In genomic region chr16:1929105-1929504, GRCh38 we compare ENCODE assay signal across 8 cellular contexts. TPM values are rescaled to one million over a fixed set of nuclear protein-coding genes. Genes with fewer than 3 reads are reported as not detected.
DNase-seq lines count a peak whose midpoint lies in the region; ATAC-seq, FAIRE-seq and TF ChIP-seq lines count a peak whose summit lies in the region.

No MANE protein-coding gene starts in this region.

- intact Hi-C loops in A673 (cut with micrococcal nuclease; ENCODE audit: unreplicated experiment) (loop anchor here (5.0 kb wide), 1 partner anchor 62 kb away; no protein-coding TSS in a partner anchor), body of pancreas (cut with DNase I) (no loop called here), HepG2 (cut with micrococcal nuclease; ENCODE audit: unreplicated experiment) (no loop called here)

- H2AFZ ChIP-seq in HepG2 (ENCODE audit: low read length) = peak overlapping the region; percentile 40

- BruUV-seq in A673 (replicated peaks; lab: Mats Ljungman, UMichigan) = no TSS peak
- no TSS peak for BruUV-seq in HepG2 (replicated peaks; lab: Mats Ljungman, UMichigan)

- H4K20me1 ChIP-seq in HepG2 (ENCODE audit: insufficient read depth, low read length) = no peaks in the 10 kb centered on the region

- TF ChIP-seq POLR2A in body of pancreas (IDR thresholded peaks at IDR 0.05) = no peak
- peak in 1 of 2 experiments; percentile 33; a peak in 2 of 4 replicates for TF ChIP-seq POLR2A in HepG2 (IDR thresholded peaks at IDR 0.05; ENCODE audit: insufficient read depth in 1 of 2, low read depth in 2 of 2, low read length in 2 of 2)

- CTCF ChIA-PET in A673 (lab: Charles Lee) (interaction anchor here (0.5 to 0.7 kb wide), 2 partner anchors 183 to 616 kb away, joined by 8 to 10 read pairs; no protein-coding TSS in a partner anchor), HepG2 (lab: Yijun Ruan, JAX; ENCODE audit: low intra/inter-chr PET ratio, low total read pairs) (interaction anchor here (0.7 to 2.2 kb wide), 5 partner anchors 12 to 116 kb away, joined by 3 to 22 read pairs (median 3); no protein-coding TSS in a partner anchor)

- peak; percentile 51 for FAIRE-seq in HepG2 (lab: Jason Lieb, UNC)

- POLR2A ChIA-PET in A673 (lab: Charles Lee; ENCODE audit: low non-redundant PET) = no interaction called here
- POLR2A ChIA-PET in HepG2 (lab: Yijun Ruan, JAX) = interaction anchor here (0.6 to 2.7 kb wide), 12 partner anchors 11 to 147 kb away, joined by 3 to 14 read pairs (median 4); partner anchors contain the start of genes FAHD1, HAGH, MSRB1 and NUBP2

- H3K9ac ChIP-seq in HepG2 (ENCODE audit: insufficient read depth, low read depth, low read length) = peak overlapping the region; percentile 67

- H3K4me1 ChIP-seq in A673 (ENCODE audit: insufficient read depth, low read length, poor library complexity, severe bottlenecking) = peaks cover 7% of the 10 kb centered on the region
- peaks cover 35% of the 10 kb centered on the region for H3K4me1 ChIP-seq in body of pancreas
- peaks cover 77% of the 10 kb centered on the region for H3K4me1 ChIP-seq in HepG2 (ENCODE audit: insufficient read depth, low read length)
- peaks cover 2% of the 10 kb centered on the region for H3K4me1 ChIP-seq in thymus (ENCODE audit: control insufficient read depth, insufficient read depth, low read length)

- no peak for TF ChIP-seq EP300 in HepG2 (IDR thresholded peaks at IDR 0.05; ENCODE audit: low read depth in 2 of 2, low read length in 2 of 2)
- TF ChIP-seq EP300 in HepG2 (CRISPR knock-in tag; IDR thresholded peaks at IDR 0.05; ENCODE audit: borderline replicate concordance) = no peak

- peak overlapping the region; percentile 78 for H3K4me2 ChIP-seq in HepG2 (ENCODE audit: low read depth, low read length)

- H3K79me2 ChIP-seq in HepG2 (ENCODE audit: insufficient read depth, low read length) = no peaks in the 10 kb centered on the region

- TF ChIP-seq CTCF in A673 (conservative IDR thresholded peaks at IDR 0.05; ENCODE audit: low read depth, low read length) (no peak), GM12865 (IDR thresholded peaks at IDR 0.05; ENCODE audit: insufficient read depth, low read depth, low read length, missing control alignments) (no peak), body of pancreas (IDR thresholded peaks at IDR 0.05) (no peak), HepG2 (CRISPR knock-in tag; IDR thresholded peaks at IDR 0.05) (no peak)

- peak; percentile 41 for DNase-seq in A673 (ENCODE audit: low spot score)
- DNase-seq in GM12865 (ENCODE audit: low read depth) = no peak
- peak; percentile 20 for DNase-seq in NCI-H1694 (lab: John Stamatoyannopoulos, UW)
- DNase-seq in body of pancreas = peak in 3 of 4 donors; percentile 48 to 54 (median 50)
- no peak for DNase-seq in HepG2 (ENCODE audit: low spot score)
- no peak for DNase-seq in glomerular visceral epithelial cell (ENCODE audit: extremely low spot score)
- DNase-seq in effector CD4-positive, alpha-beta T cell = no peak

- TF ChIP-seq RAD21 in HepG2 (CRISPR knock-in tag; IDR thresholded peaks at IDR 0.05) = no peak

- 13% methylated on average over 9 to 11 of the region's 11 CpGs for WGBS in body of pancreas, 2 donors
- WGBS in HepG2 (ENCODE audit: low lambda C conversion rate) = 17% methylated on average over 8 of the region's 11 CpGs
- WGBS in thymus = 34% methylated on average over 11 of the region's 11 CpGs

- no peaks in the 10 kb centered on the region for H3K36me3 ChIP-seq in A673 (ENCODE audit: insufficient read depth, low read length, poor library complexity, severe bottlenecking)
- H3K36me3 ChIP-seq in body of pancreas (replicated peaks in 1 of 2; ENCODE audit: insufficient read depth in 1 of 2, low read depth in 2 of 2) = no peaks in the 10 kb centered on the region
- no peaks in the 10 kb centered on the region for H3K36me3 ChIP-seq in HepG2 (replicated peaks in 1 of 2; ENCODE audit: control insufficient read depth in 1 of 2, insufficient read depth in 2 of 2, low read length in 2 of 2)
- no peaks in the 10 kb centered on the region for H3K36me3 ChIP-seq in thymus (ENCODE audit: control insufficient read depth, insufficient read depth)

- no peaks in the 10 kb centered on the region for H3K9me3 ChIP-seq in A673 (ENCODE audit: low read depth, low read length, poor library complexity, severe bottlenecking)
- H3K9me3 ChIP-seq in body of pancreas = no peaks in the 10 kb centered on the region
- no peaks in the 10 kb centered on the region for H3K9me3 ChIP-seq in HepG2 (ENCODE audit: low read length)
- no peaks in the 10 kb centered on the region for H3K9me3 ChIP-seq in thymus (ENCODE audit: control insufficient read depth)

- ATAC-seq in body of pancreas = peak; percentile 40
- peak; percentile 27 for ATAC-seq in HepG2

- in situ Hi-C loops in HepG2 (cut with HindIII; ENCODE audit: extremely low pct_ligation_motif_present, low pct_unique_long_range_greater_than_20kb) = no loop called here

- H3K27ac ChIP-seq in A673 (ENCODE audit: low read depth, low read length, poor library complexity, severe bottlenecking) (peak overlapping the region; percentile 58), body of pancreas (peak overlapping the region in 3 of 4 donors; percentile 64 to 80 (median 73)), HepG2 (ENCODE audit: extremely low read length, insufficient read depth, low read length) (peak overlapping the region; percentile 38), thymus (ENCODE audit: low read depth) (no peak overlapping the region)

- peak overlapping the region; percentile 48 for H3K4me3 ChIP-seq in A673 (ENCODE audit: low read depth, low read length, poor library complexity, severe bottlenecking)
- peak overlapping the region; percentile 39 for H3K4me3 ChIP-seq in GM12865 (ENCODE audit: low read depth, low read length)
- H3K4me3 ChIP-seq in body of pancreas = peak overlapping the region; percentile 6 to 24
- H3K4me3 ChIP-seq in HepG2 (replicated peaks in 1 of 3; ENCODE audit: insufficient read depth in 1 of 3, low read depth in 2 of 3, low read length in 3 of 3) = peak overlapping the region; percentile 59 to 73 (median 70)
- H3K4me3 ChIP-seq in thymus (ENCODE audit: low read length) = peak overlapping the region; percentile 69

- H3K27me3 ChIP-seq in A673 (replicated peaks; ENCODE audit: insufficient read depth, low read depth, low read length, poor library complexity) = no peaks in the 10 kb centered on the region
- no peaks in the 10 kb centered on the region for H3K27me3 ChIP-seq in body of pancreas
- peaks cover 3 to 10% of the 10 kb centered on the region in 2 experiments; a peak in 2 of 5 replicates for H3K27me3 ChIP-seq in HepG2 (ENCODE audit: control insufficient read depth in 1 of 2, insufficient read depth in 2 of 2, low read length in 2 of 2)
- peaks cover 3% of the 10 kb centered on the region for H3K27me3 ChIP-seq in thymus (ENCODE audit: control insufficient read depth, insufficient read depth)

RNA-seq across cellular contexts. Expression of gene HS3ST6, which starts 10.9 kb away (rescaled TPM):
- total RNA-seq in A673 (2021) (not detected in 2 replicates), body of pancreas (not detected), HepG2 (2016; rRNA removed; fragmentation: Illumina TruSeq; extraction: Trizol) (not detected in 2 replicates)
- not detected in 2 replicates for total RNA-seq in HepG2 (2016; cell fraction: cytosol; rRNA removed; fragmentation: Illumina TruSeq; extraction: Trizol; ENCODE audit: low read depth)
- total RNA-seq in HepG2 (2016; cell fraction: insoluble cytoplasmic fraction; rRNA removed; fragmentation: Illumina TruSeq; extraction: Trizol) = not detected in 2 replicates
- not detected in 2 replicates for total RNA-seq in HepG2 (2016; cell fraction: membrane; rRNA removed; fragmentation: Illumina TruSeq; extraction: Trizol)
- not detected in 2 replicates for total RNA-seq in HepG2 (2016; cell fraction: nucleus; rRNA removed; fragmentation: Illumina TruSeq; extraction: Trizol)
- polyA plus RNA-seq in HepG2 (2011; rRNA removed) (not detected in 2 replicates), thymus (1.3 TPM)
- not detected in 2 replicates for polyA plus RNA-seq in HepG2 (2011; cell fraction: cytosol; rRNA removed)
- polyA plus RNA-seq in HepG2 (2011; cell fraction: nucleus; rRNA removed) = not detected in 2 replicates
- polyA plus RNA-seq in HepG2 (2012) = not detected in 2 replicates
- not detected in 2 replicates for polyA plus RNA-seq in HepG2 (2016; cell fraction: cytosol; fragmentation: Illumina TruSeq; extraction: Trizol; ENCODE audit: low read depth)
- not detected in 2 replicates for polyA plus RNA-seq in HepG2 (2016; cell fraction: insoluble cytoplasmic fraction; fragmentation: Illumina TruSeq; extraction: Trizol; ENCODE audit: low read depth)
- not detected in 2 replicates for polyA plus RNA-seq in HepG2 (2016; cell fraction: membrane; fragmentation: Illumina TruSeq; extraction: Trizol; ENCODE audit: low read depth)
- not detected in 2 replicates for polyA plus RNA-seq in HepG2 (2016; cell fraction: nucleus; fragmentation: Illumina TruSeq; extraction: Trizol; ENCODE audit: insufficient read depth, low read depth)
- not detected in 2 replicates for polyA minus RNA-seq in HepG2 (2011; rRNA and poly(A)+ RNA removed; ENCODE audit: low replicate concordance)
- not detected in 2 replicates for polyA minus RNA-seq in HepG2 (2011; cell fraction: cytosol; rRNA and poly(A)+ RNA removed)
- not detected in 2 replicates for polyA minus RNA-seq in HepG2 (2011; cell fraction: nucleus; rRNA and poly(A)+ RNA removed)

RNA-seq across cellular contexts. Expression of gene MSRB1, which starts 13.9 kb away (rescaled TPM):
- total RNA-seq in A673 (2021) = 17.7 and 23.4 TPM in 2 replicates
- 10 to 100 TPM; 36.8 to 38.6 TPM for total RNA-seq in body of pancreas
- total RNA-seq in HepG2 (2016; rRNA removed; fragmentation: Illumina TruSeq; extraction: Trizol) = 32.1 and 49.0 TPM in 2 replicates
- total RNA-seq in HepG2 (2016; cell fraction: cytosol; rRNA removed; fragmentation: Illumina TruSeq; extraction: Trizol; ENCODE audit: low read depth) = 17.7 and 18.5 TPM in 2 replicates
- 36.2 and 53.5 TPM in 2 replicates for total RNA-seq in HepG2 (2016; cell fraction: insoluble cytoplasmic fraction; rRNA removed; fragmentation: Illumina TruSeq; extraction: Trizol)
- total RNA-seq in HepG2 (2016; cell fraction: membrane; rRNA removed; fragmentation: Illumina TruSeq; extraction: Trizol) = 40.6 and 47.0 TPM in 2 replicates
- 22.9 and 23.6 TPM in 2 replicates for total RNA-seq in HepG2 (2016; cell fraction: nucleus; rRNA removed; fragmentation: Illumina TruSeq; extraction: Trizol)
- 75.4 and 84.2 TPM in 2 replicates for polyA plus RNA-seq in HepG2 (2011; rRNA removed)
- polyA plus RNA-seq in HepG2 (2011; cell fraction: cytosol; rRNA removed) = 77.3 and 104 TPM in 2 replicates
- polyA plus RNA-seq in HepG2 (2011; cell fraction: nucleus; rRNA removed) = 36.2 and 37.3 TPM in 2 replicates
- 50.3 and 50.5 TPM in 2 replicates for polyA plus RNA-seq in HepG2 (2012)
- polyA plus RNA-seq in HepG2 (2016; cell fraction: cytosol; fragmentation: Illumina TruSeq; extraction: Trizol; ENCODE audit: low read depth) = 33.2 and 38.6 TPM in 2 replicates
- polyA plus RNA-seq in HepG2 (2016; cell fraction: insoluble cytoplasmic fraction; fragmentation: Illumina TruSeq; extraction: Trizol; ENCODE audit: low read depth) = 123 and 143 TPM in 2 replicates
- 66.6 and 81.6 TPM in 2 replicates for polyA plus RNA-seq in HepG2 (2016; cell fraction: membrane; fragmentation: Illumina TruSeq; extraction: Trizol; ENCODE audit: low read depth)
- 54.6 and 56.2 TPM in 2 replicates for polyA plus RNA-seq in HepG2 (2016; cell fraction: nucleus; fragmentation: Illumina TruSeq; extraction: Trizol; ENCODE audit: insufficient read depth, low read depth)
- polyA minus RNA-seq in HepG2 (2011; rRNA and poly(A)+ RNA removed; ENCODE audit: low replicate concordance) = 38.3 and 153 TPM in 2 replicates
- 32.5 and 36.9 TPM in 2 replicates for polyA minus RNA-seq in HepG2 (2011; cell fraction: cytosol; rRNA and poly(A)+ RNA removed)
- 29.6 and 34.3 TPM in 2 replicates for polyA minus RNA-seq in HepG2 (2011; cell fraction: nucleus; rRNA and poly(A)+ RNA removed)
- 44.2 TPM for polyA plus RNA-seq in thymus

RNA-seq across cellular contexts. Expression of gene RPL3L, which starts 25.4 kb away (rescaled TPM):
- total RNA-seq in A673 (2021) (not detected in 2 replicates), body of pancreas (10 to 100 TPM in 1 of 2 donors, not detected in 1; 16.5 TPM), HepG2 (2016; rRNA removed; fragmentation: Illumina TruSeq; extraction: Trizol) (not detected in 2 replicates)
- 1.0 TPM in 1 of 2 replicates, not detected in the other for total RNA-seq in HepG2 (2016; cell fraction: cytosol; rRNA removed; fragmentation: Illumina TruSeq; extraction: Trizol; ENCODE audit: low read depth)
- 0.43 TPM in 1 of 2 replicates, not detected in the other for total RNA-seq in HepG2 (2016; cell fraction: insoluble cytoplasmic fraction; rRNA removed; fragmentation: Illumina TruSeq; extraction: Trizol)
- total RNA-seq in HepG2 (2016; cell fraction: membrane; rRNA removed; fragmentation: Illumina TruSeq; extraction: Trizol) = 0.52 and 1.1 TPM in 2 replicates
- total RNA-seq in HepG2 (2016; cell fraction: nucleus; rRNA removed; fragmentation: Illumina TruSeq; extraction: Trizol) = 1.1 TPM in 2 replicates
- polyA plus RNA-seq in HepG2 (2011; rRNA removed) (0.17 and 0.30 TPM in 2 replicates), thymus (0.66 TPM)
- 0.06 and 0.11 TPM in 2 replicates for polyA plus RNA-seq in HepG2 (2011; cell fraction: cytosol; rRNA removed)
- polyA plus RNA-seq in HepG2 (2011; cell fraction: nucleus; rRNA removed) = 0.17 and 0.26 TPM in 2 replicates
- 0.64 and 1.1 TPM in 2 replicates for polyA plus RNA-seq in HepG2 (2012)
- polyA plus RNA-seq in HepG2 (2016; cell fraction: cytosol; fragmentation: Illumina TruSeq; extraction: Trizol; ENCODE audit: low read depth) = not detected in 2 replicates
- not detected in 2 replicates for polyA plus RNA-seq in HepG2 (2016; cell fraction: insoluble cytoplasmic fraction; fragmentation: Illumina TruSeq; extraction: Trizol; ENCODE audit: low read depth)
- 0.07 TPM in 1 of 2 replicates, not detected in the other for polyA plus RNA-seq in HepG2 (2016; cell fraction: membrane; fragmentation: Illumina TruSeq; extraction: Trizol; ENCODE audit: low read depth)
- polyA plus RNA-seq in HepG2 (2016; cell fraction: nucleus; fragmentation: Illumina TruSeq; extraction: Trizol; ENCODE audit: insufficient read depth, low read depth) = not detected in 2 replicates
- polyA minus RNA-seq in HepG2 (2011; rRNA and poly(A)+ RNA removed; ENCODE audit: low replicate concordance) = 3.8 TPM in 1 of 2 replicates, not detected in the other
- 0.89 TPM in 1 of 2 replicates, not detected in the other for polyA minus RNA-seq in HepG2 (2011; cell fraction: cytosol; rRNA and poly(A)+ RNA removed)
- polyA minus RNA-seq in HepG2 (2011; cell fraction: nucleus; rRNA and poly(A)+ RNA removed) = 3.0 TPM in 1 of 2 replicates, not detected in the other

RNA-seq across cellular contexts. Expression of gene NDUFB10, which starts 30.2 kb away (rescaled TPM):
- total RNA-seq in A673 (2021) (178 and 210 TPM in 2 replicates), body of pancreas (10 to 100 TPM; 39.2 to 86.1 TPM), HepG2 (2016; rRNA removed; fragmentation: Illumina TruSeq; extraction: Trizol) (143 and 157 TPM in 2 replicates)
- 74.8 and 95.4 TPM in 2 replicates for total RNA-seq in HepG2 (2016; cell fraction: cytosol; rRNA removed; fragmentation: Illumina TruSeq; extraction: Trizol; ENCODE audit: low read depth)
- 145 TPM in 2 replicates for total RNA-seq in HepG2 (2016; cell fraction: insoluble cytoplasmic fraction; rRNA removed; fragmentation: Illumina TruSeq; extraction: Trizol)
- total RNA-seq in HepG2 (2016; cell fraction: membrane; rRNA removed; fragmentation: Illumina TruSeq; extraction: Trizol) = 96.5 and 119 TPM in 2 replicates
- 52.6 and 56.0 TPM in 2 replicates for total RNA-seq in HepG2 (2016; cell fraction: nucleus; rRNA removed; fragmentation: Illumina TruSeq; extraction: Trizol)
- polyA plus RNA-seq in HepG2 (2011; rRNA removed) (68.6 and 73.7 TPM in 2 replicates), thymus (129 TPM)
- polyA plus RNA-seq in HepG2 (2011; cell fraction: cytosol; rRNA removed) = 111 and 159 TPM in 2 replicates
- 63.4 and 64.1 TPM in 2 replicates for polyA plus RNA-seq in HepG2 (2011; cell fraction: nucleus; rRNA removed)
- polyA plus RNA-seq in HepG2 (2012) = 74.9 and 80.6 TPM in 2 replicates
- polyA plus RNA-seq in HepG2 (2016; cell fraction: cytosol; fragmentation: Illumina TruSeq; extraction: Trizol; ENCODE audit: low read depth) = 121 and 146 TPM in 2 replicates
- polyA plus RNA-seq in HepG2 (2016; cell fraction: insoluble cytoplasmic fraction; fragmentation: Illumina TruSeq; extraction: Trizol; ENCODE audit: low read depth) = 185 and 203 TPM in 2 replicates
- polyA plus RNA-seq in HepG2 (2016; cell fraction: membrane; fragmentation: Illumina TruSeq; extraction: Trizol; ENCODE audit: low read depth) = 122 and 150 TPM in 2 replicates
- polyA plus RNA-seq in HepG2 (2016; cell fraction: nucleus; fragmentation: Illumina TruSeq; extraction: Trizol; ENCODE audit: insufficient read depth, low read depth) = 134 and 138 TPM in 2 replicates
- 54.4 and 101 TPM in 2 replicates for polyA minus RNA-seq in HepG2 (2011; rRNA and poly(A)+ RNA removed; ENCODE audit: low replicate concordance)
- 63.5 and 64.7 TPM in 2 replicates for polyA minus RNA-seq in HepG2 (2011; cell fraction: cytosol; rRNA and poly(A)+ RNA removed)
- polyA minus RNA-seq in HepG2 (2011; cell fraction: nucleus; rRNA and poly(A)+ RNA removed) = 15.9 and 21.5 TPM in 2 replicates

RNA-seq across cellular contexts. Expression of gene RPS2, which starts 35.5 kb away (rescaled TPM):
- 3,326 and 3,385 TPM in 2 replicates for total RNA-seq in A673 (2021)
- 1,000 to 10,000 TPM; 2,300 to 2,472 TPM for total RNA-seq in body of pancreas
- total RNA-seq in HepG2 (2016; rRNA removed; fragmentation: Illumina TruSeq; extraction: Trizol) = 1,908 and 1,988 TPM in 2 replicates
- 7,477 and 8,510 TPM in 2 replicates for total RNA-seq in HepG2 (2016; cell fraction: cytosol; rRNA removed; fragmentation: Illumina TruSeq; extraction: Trizol; ENCODE audit: low read depth)
- total RNA-seq in HepG2 (2016; cell fraction: insoluble cytoplasmic fraction; rRNA removed; fragmentation: Illumina TruSeq; extraction: Trizol) = 1,713 and 1,999 TPM in 2 replicates
- total RNA-seq in HepG2 (2016; cell fraction: membrane; rRNA removed; fragmentation: Illumina TruSeq; extraction: Trizol) = 6,682 and 6,920 TPM in 2 replicates
- total RNA-seq in HepG2 (2016; cell fraction: nucleus; rRNA removed; fragmentation: Illumina TruSeq; extraction: Trizol) = 868 and 972 TPM in 2 replicates
- polyA plus RNA-seq in HepG2 (2011; rRNA removed) = 4,513 and 4,514 TPM in 2 replicates
- 4,562 and 7,573 TPM in 2 replicates for polyA plus RNA-seq in HepG2 (2011; cell fraction: cytosol; rRNA removed)
- 3,188 and 3,237 TPM in 2 replicates for polyA plus RNA-seq in HepG2 (2011; cell fraction: nucleus; rRNA removed)
- polyA plus RNA-seq in HepG2 (2012) = 2,719 and 4,159 TPM in 2 replicates
- 15,334 and 17,742 TPM in 2 replicates for polyA plus RNA-seq in HepG2 (2016; cell fraction: cytosol; fragmentation: Illumina TruSeq; extraction: Trizol; ENCODE audit: low read depth)
- 2,736 and 3,340 TPM in 2 replicates for polyA plus RNA-seq in HepG2 (2016; cell fraction: insoluble cytoplasmic fraction; fragmentation: Illumina TruSeq; extraction: Trizol; ENCODE audit: low read depth)
- polyA plus RNA-seq in HepG2 (2016; cell fraction: membrane; fragmentation: Illumina TruSeq; extraction: Trizol; ENCODE audit: low read depth) = 10,909 and 11,775 TPM in 2 replicates
- 2,261 and 2,419 TPM in 2 replicates for polyA plus RNA-seq in HepG2 (2016; cell fraction: nucleus; fragmentation: Illumina TruSeq; extraction: Trizol; ENCODE audit: insufficient read depth, low read depth)
- polyA minus RNA-seq in HepG2 (2011; rRNA and poly(A)+ RNA removed; ENCODE audit: low replicate concordance) = 5,720 and 6,943 TPM in 2 replicates
- 2,159 and 2,271 TPM in 2 replicates for polyA minus RNA-seq in HepG2 (2011; cell fraction: cytosol; rRNA and poly(A)+ RNA removed)
- polyA minus RNA-seq in HepG2 (2011; cell fraction: nucleus; rRNA and poly(A)+ RNA removed) = 430 and 534 TPM in 2 replicates
- polyA plus RNA-seq in thymus = 2,485 TPM

Comparison
In these comparisons a context has a peak if more than half of its experiments do, and no peak if none do; other contexts are left out.
1. DNase-seq: peak in A673 (single experiment), NCI-H1694 (single experiment) and body of pancreas (3 of 4); none in GM12865 (single experiment), HepG2 (single experiment), glomerular visceral epithelial cell (single experiment) and effector CD4-positive, alpha-beta T cell (single experiment).
2. H3K4me3 ChIP-seq: peak in every context shown above with its lines; median percentile 70 in HepG2; 69 in thymus; 48 in A673; 39 in GM12865; 15 in body of pancreas.